In genomic region chr3:30660128-30660525, GRCh38 we compare ENCODE assay signal across 12 cellular contexts. TPM values are rescaled to one million over a fixed set of nuclear protein-coding genes. Genes with fewer than 3 reads are reported as not detected.
A peak's percentile ranks its signal among the peaks of the same experiment; 100 is the strongest.
DNase-seq lines count a peak whose midpoint lies in the region; ATAC-seq and TF ChIP-seq lines count a peak whose summit lies in the region.
"Had no signal": no experiment of that assay in that cellular context is flagged by ENCODE, and none has a peak within 500 bp of the region (broad histone marks: within the 10 kb centered on the region; RNA-seq: fewer than 3 reads in every experiment).

No MANE protein-coding gene starts in this region.

- peaks cover 9 to 11% of the 10 kb centered on the region in 2 donors for H3K4me1 ChIP-seq in breast epithelium
- H3K4me1 ChIP-seq in left lung = peaks cover 43 to 94% of the 10 kb centered on the region in 2 donors
- peaks cover 0 to 100% (median 73%) of the 10 kb centered on the region in 4 donors for H3K4me1 ChIP-seq in tibial artery

- H3K4me3 ChIP-seq in breast epithelium (no peak overlapping the region), left lung (no peak overlapping the region), tibial artery (no peak overlapping the region)
- H3K4me3 ChIP-seq: body of pancreas, skin epidermis had no signal

- TF ChIP-seq POLR2A in breast epithelium (IDR thresholded peaks at IDR 0.05) = no peak

- no peaks in the 10 kb centered on the region for H3K27me3 Mint-ChIP-seq in MCF 10A (ENCODE audit: insufficient read depth, unreplicated experiment)

- ATAC-seq in activated naive CD4-positive, alpha-beta T cell treated with anti-CD3 and anti-CD28 coated beads, Interleukin-2, amount 50 U/mL, for 72 hours = no peak
- ATAC-seq in left lung (no peak), GM21515 (IDR thresholded peaks at IDR 0.05; ENCODE audit: unreplicated experiment) (no peak)

- H3K36me3 Mint-ChIP-seq in MCF 10A (ENCODE audit: insufficient read depth, unreplicated experiment) = peaks cover 96% of the 10 kb centered on the region
- peaks cover 60 to 72% of the 10 kb centered on the region in 2 donors for H3K36me3 Mint-ChIP-seq in activated naive CD4-positive, alpha-beta T cell treated with anti-CD3 and anti-CD28 coated beads, Interleukin-2, amount 50 U/mL, for 72 hours

- peaks cover 39% of the 10 kb centered on the region for H3K4me1 Mint-ChIP-seq in MCF 10A (ENCODE audit: insufficient read depth, unreplicated experiment)

- POLR2A ChIA-PET in MCF 10A (lab: Yijun Ruan, JAX) = no interaction called here

- H3K4me3 Mint-ChIP-seq in MCF 10A (ENCODE audit: unreplicated experiment) = no peak overlapping the region

- intact Hi-C loops in MCF 10A (cut with micrococcal nuclease) = no loop called here
- intact Hi-C loops in breast epithelium (cut with DNase I; ENCODE audit: low total_unique reads) = no loop called here
- intact Hi-C loops in left lung (cut with DNase I) = no loop called here
- intact Hi-C loops in tibial artery (cut with DNase I; ENCODE audit: low total_unique reads) = no loop called here

- CTCF ChIA-PET in MCF 10A (lab: Yijun Ruan, JAX) = interaction anchor here (0.7 to 0.9 kb wide), 2 partner anchors 33 to 197 kb away, joined by 3 read pairs; no protein-coding TSS in a partner anchor

- no peaks in the 10 kb centered on the region for H3K9me3 Mint-ChIP-seq in MCF 10A (ENCODE audit: unreplicated experiment)
- H3K9me3 Mint-ChIP-seq in activated naive CD4-positive, alpha-beta T cell treated with anti-CD3 and anti-CD28 coated beads, Interleukin-2, amount 50 U/mL, for 72 hours = peaks cover 0 to 3% of the 10 kb centered on the region in 2 donors
- H3K9me3 Mint-ChIP-seq: T-helper 2 cell treated with Interferon-gamma antibody and Interleukin-4, amounts not matched to agents 5 μg/mL and 100 μg/mL, for 36 hours had no signal

- no peaks in the 10 kb centered on the region for H3K36me3 ChIP-seq in breast epithelium
- H3K36me3 ChIP-seq in left lung = peaks cover 0 to 64% of the 10 kb centered on the region in 2 donors
- H3K36me3 ChIP-seq in tibial artery = peaks cover 21 to 40% (median 29%) of the 10 kb centered on the region in 3 donors

- H3K27ac ChIP-seq in breast epithelium (no peak overlapping the region), left lung (peak overlapping the region; percentile 28 to 69), tibial artery (peak overlapping the region; percentile 60 to 74)

- H3K9me3 ChIP-seq in breast epithelium (no peaks in the 10 kb centered on the region), left lung (no peaks in the 10 kb centered on the region), tibial artery (no peaks in the 10 kb centered on the region)
- H3K9me3 ChIP-seq: body of pancreas had no signal

- BruUV-seq in MCF 10A (replicated peaks; lab: Mats Ljungman, UMichigan) = no TSS peak

- peak overlapping the region; percentile 57 for H3K27ac Mint-ChIP-seq in MCF 10A (ENCODE audit: low read depth, unreplicated experiment)
- H3K27ac Mint-ChIP-seq in activated naive CD4-positive, alpha-beta T cell treated with anti-CD3 and anti-CD28 coated beads, Interleukin-2, amount 50 U/mL, for 72 hours = peak overlapping the region; percentile 86 to 95

- H3K27me3 ChIP-seq in breast epithelium = no peaks in the 10 kb centered on the region
- no peaks in the 10 kb centered on the region for H3K27me3 ChIP-seq in left lung
- no peaks in the 10 kb centered on the region for H3K27me3 ChIP-seq in tibial artery
- H3K27me3 ChIP-seq: body of pancreas had no signal

- TF ChIP-seq CTCF in MCF 10A (IDR thresholded peaks at IDR 0.05; ENCODE audit: unreplicated experiment) = no peak
- TF ChIP-seq CTCF in breast epithelium (IDR thresholded peaks at IDR 0.05) = no peak
- TF ChIP-seq CTCF in left lung (IDR thresholded peaks at IDR 0.05) = no peak
- no peak for TF ChIP-seq CTCF in tibial artery (IDR thresholded peaks at IDR 0.05)

- no peak for DNase-seq in MCF 10A (ENCODE audit: unreplicated experiment)
- DNase-seq in breast epithelium (ENCODE audit: low spot score in 2 of 2) = no peak
- no peak for DNase-seq in activated naive CD4-positive, alpha-beta T cell treated with anti-CD3 and anti-CD28 coated beads, Interleukin-2, amount 50 U/mL, for 72 hours (ENCODE audit: low spot score in 2 of 2)
- DNase-seq in left lung = no peak
- no peak for DNase-seq in tibial artery
- DNase-seq in AG08396 (ENCODE audit: low spot score) = no peak
- no peak for DNase-seq in DMS114 treated with DMSO at 0.1 percent for 48 hours (lab: John Stamatoyannopoulos, UW; ENCODE audit: unreplicated experiment)
- DNase-seq: body of pancreas, erythroblast had no signal

RNA-seq across cellular contexts. Expression of gene TGFBR2, which starts 53.7 kb away (rescaled TPM):
- total RNA-seq in MCF 10A (2022) = 103 and 104 TPM in 2 replicates
- 100 to 1,000 TPM; 205 to 281 (median 243) TPM for total RNA-seq in breast epithelium
- total RNA-seq in activated naive CD4-positive, alpha-beta T cell treated with anti-CD3 and anti-CD28 coated beads, Interleukin-2, amount 50 U/mL, for 72 hours = 10 to 100 TPM; 45.0 to 74.1 TPM
- total RNA-seq in left lung = 100 to 1,000 TPM; 240 to 269 TPM

Comparison
In these comparisons a context has a peak if more than half of its experiments do, and no peak if none do; other contexts are left out.
1. H3K27ac ChIP-seq: peak in left lung (2 of 2) and tibial artery (2 of 2); none in breast epithelium (0 of 2).